1 cellular context compared by ENCODE assay signal in the genomic region with DNA sequence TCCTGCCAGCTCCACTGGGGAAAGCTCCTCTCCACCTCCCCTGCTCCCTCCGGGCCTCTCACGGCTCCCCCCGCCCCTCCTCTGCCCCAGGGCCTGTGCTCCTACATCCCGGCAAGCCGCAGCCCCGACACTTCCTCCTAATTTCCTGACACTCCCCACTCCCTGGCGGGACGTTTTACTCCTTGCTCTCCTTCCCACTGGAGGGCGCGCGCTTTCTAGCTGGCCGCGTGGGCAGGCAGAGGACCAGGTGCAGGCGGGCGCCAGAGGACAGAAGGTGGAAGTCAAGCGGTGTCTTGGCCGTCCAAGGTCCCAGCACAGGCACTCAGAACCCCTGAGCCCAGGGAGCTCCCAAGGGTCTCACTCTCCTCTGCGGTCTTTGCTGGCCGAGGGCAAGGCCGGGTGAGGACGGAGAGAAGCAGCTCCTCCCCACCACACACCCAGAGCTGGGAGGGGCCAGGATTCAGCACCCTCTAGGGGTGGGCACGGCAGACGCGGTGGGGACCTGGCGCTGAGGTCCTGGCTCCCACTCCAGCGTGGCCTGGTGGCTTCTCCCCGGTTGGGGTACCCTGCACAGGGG.
TF ChIP-seq lines count a peak whose summit lies in the region.

No MANE protein-coding gene starts in this region.

TF ChIP-seq in IMR-90, 13 proteins besides CTCF, POLR2A, EP300 and RAD21:
- no peak for TF ChIP-seq MXI1 (IDR thresholded peaks at IDR 0.05; ENCODE audit: borderline replicate concordance, low read depth, low read length)
- TF ChIP-seq CHD1 (IDR thresholded peaks at IDR 0.05; ENCODE audit: low read depth, low read length), result no peak
- no peak for TF ChIP-seq BHLHE40 (IDR thresholded peaks at IDR 0.05; ENCODE audit: low read depth, low read length)
- no peak for TF ChIP-seq FOS (IDR thresholded peaks at IDR 0.05; ENCODE audit: low read depth, low read length)
- no peak for TF ChIP-seq RFX5 (IDR thresholded peaks at IDR 0.05; ENCODE audit: low read depth, low read length)
- no peak for TF ChIP-seq MAFK (IDR thresholded peaks at IDR 0.05; ENCODE audit: low read depth, low read length)
- no peak for TF ChIP-seq RCOR1 (IDR thresholded peaks at IDR 0.05; ENCODE audit: insufficient replicate concordance, low read length)
- TF ChIP-seq SMC3 (IDR thresholded peaks at IDR 0.05; ENCODE audit: low read depth, low read length), result no peak
- TF ChIP-seq MAZ (IDR thresholded peaks at IDR 0.05; ENCODE audit: borderline replicate concordance, low read depth, low read length), result no peak
- TF ChIP-seq, protein P1, sequence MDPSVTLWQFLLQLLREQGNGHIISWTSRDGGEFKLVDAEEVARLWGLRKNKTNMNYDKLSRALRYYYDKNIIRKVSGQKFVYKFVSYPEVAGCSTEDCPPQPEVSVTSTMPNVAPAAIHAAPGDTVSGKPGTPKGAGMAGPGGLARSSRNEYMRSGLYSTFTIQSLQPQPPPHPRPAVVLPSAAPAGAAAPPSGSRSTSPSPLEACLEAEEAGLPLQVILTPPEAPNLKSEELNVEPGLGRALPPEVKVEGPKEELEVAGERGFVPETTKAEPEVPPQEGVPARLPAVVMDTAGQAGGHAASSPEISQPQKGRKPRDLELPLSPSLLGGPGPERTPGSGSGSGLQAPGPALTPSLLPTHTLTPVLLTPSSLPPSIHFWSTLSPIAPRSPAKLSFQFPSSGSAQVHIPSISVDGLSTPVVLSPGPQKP (IDR thresholded peaks at IDR 0.05; ENCODE audit: borderline replicate concordance, low read depth, low read length), result no peak
- TF ChIP-seq CEBPB (IDR thresholded peaks at IDR 0.05; ENCODE audit: low read depth, low read length), result no peak
- TF ChIP-seq, protein P2, sequence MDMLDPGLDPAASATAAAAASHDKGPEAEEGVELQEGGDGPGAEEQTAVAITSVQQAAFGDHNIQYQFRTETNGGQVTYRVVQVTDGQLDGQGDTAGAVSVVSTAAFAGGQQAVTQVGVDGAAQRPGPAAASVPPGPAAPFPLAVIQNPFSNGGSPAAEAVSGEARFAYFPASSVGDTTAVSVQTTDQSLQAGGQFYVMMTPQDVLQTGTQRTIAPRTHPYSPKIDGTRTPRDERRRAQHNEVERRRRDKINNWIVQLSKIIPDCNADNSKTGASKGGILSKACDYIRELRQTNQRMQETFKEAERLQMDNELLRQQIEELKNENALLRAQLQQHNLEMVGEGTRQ (IDR thresholded peaks at IDR 0.05; ENCODE audit: low read depth, low read length), result no peak
- no peak for TF ChIP-seq NFE2L2 (IDR thresholded peaks at IDR 0.05; ENCODE audit: low read depth, low read length)
TF ChIP-seq in IMR-90: peak in this region for 0.
